Comparison of ENCODE assay signal across 8 cellular contexts in the genomic region with DNA sequence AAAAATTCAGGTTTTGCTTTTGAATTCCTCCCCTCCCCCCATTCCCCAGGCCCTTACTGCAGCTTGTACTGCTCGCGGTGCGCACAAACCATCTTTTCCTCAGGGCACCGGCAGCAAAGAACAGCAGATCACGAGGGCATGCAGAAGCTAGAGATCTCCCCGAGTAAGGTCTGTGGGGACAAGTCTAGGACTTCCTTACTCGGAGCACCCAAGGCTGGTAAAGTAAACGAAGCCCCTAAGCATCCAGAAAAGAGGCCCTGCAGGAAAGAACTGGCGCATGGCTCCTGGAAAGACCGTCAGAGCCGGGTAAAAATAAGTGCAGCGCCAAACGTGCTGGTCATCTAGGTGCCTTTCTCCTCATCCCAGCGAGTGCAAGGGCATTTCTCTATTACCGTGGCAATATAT. TPM values are rescaled to one million over a fixed set of nuclear protein-coding genes. Genes with fewer than 3 reads are reported as not detected.
A peak's percentile ranks its signal among the peaks of the same experiment; 100 is the strongest.
DNase-seq lines count a peak whose midpoint lies in the region; ATAC-seq, FAIRE-seq and TF ChIP-seq lines count a peak whose summit lies in the region.

No MANE protein-coding gene starts in this region.

- no TSS peak for BruUV-seq in Calu3 (replicated peaks; lab: Mats Ljungman, UMichigan)
- no TSS peak for BruUV-seq in mammary epithelial cell (replicated peaks; lab: Mats Ljungman, UMichigan)

- H3K36me3 Mint-ChIP-seq in Calu3 (ENCODE audit: insufficient read depth, unreplicated experiment) (peaks cover 45% of the 10 kb centered on the region), T-helper 17 cell (ENCODE audit: low read depth) (peaks cover 7% of the 10 kb centered on the region), immature natural killer cell (peaks cover 0 to 14% (median 6%) of the 10 kb centered on the region in 3 donors)

- peaks cover 13% of the 10 kb centered on the region for H3K4me1 ChIP-seq in HUES48 (ENCODE audit: control insufficient read depth, insufficient read depth, low read length)
- peaks cover 6% of the 10 kb centered on the region for H3K4me1 ChIP-seq in mammary epithelial cell (ENCODE audit: insufficient read depth, low read length)
- peaks cover 14% of the 10 kb centered on the region for H3K4me1 ChIP-seq in smooth muscle cell (ENCODE audit: low read depth)

- peak overlapping the region; percentile 95 for H3K4me2 ChIP-seq in mammary epithelial cell (ENCODE audit: insufficient read depth, low read depth, low read length)
- H3K4me2 ChIP-seq in smooth muscle cell = peak overlapping the region; percentile 89

- H3K36me3 ChIP-seq in HUES48 (ENCODE audit: control insufficient read depth, insufficient read depth, low read length) (peaks cover 44% of the 10 kb centered on the region), mammary epithelial cell (ENCODE audit: insufficient read depth, low read length) (peaks cover 24% of the 10 kb centered on the region), smooth muscle cell (ENCODE audit: low read depth) (peaks cover 4% of the 10 kb centered on the region)

- H3K27me3 Mint-ChIP-seq in Calu3 (ENCODE audit: unreplicated experiment) (no peaks in the 10 kb centered on the region), T-helper 17 cell (no peaks in the 10 kb centered on the region), immature natural killer cell (ENCODE audit: low read depth in 3 of 3) (peaks cover 0 to 9% (median 4%) of the 10 kb centered on the region in 3 donors)

- H4K20me1 ChIP-seq in mammary epithelial cell (ENCODE audit: insufficient read depth, low read length) = peaks cover 6% of the 10 kb centered on the region
- H4K20me1 ChIP-seq in smooth muscle cell (ENCODE audit: low read depth) = peaks cover 31% of the 10 kb centered on the region

- 2% methylated on average over 8 of the region's 15 CpGs for WGBS in mammary epithelial cell (ENCODE audit: low coverage, missing lambda C conversion rate)
- 0% methylated on average over 15 of the region's 15 CpGs for WGBS in smooth muscle cell (ENCODE audit: low lambda C conversion rate)

- ATAC-seq in GM21381 (IDR thresholded peaks at IDR 0.05; ENCODE audit: unreplicated experiment) (peak; percentile 27), T-helper 17 cell (peak; percentile 31)

- H3K4me3 ChIP-seq in HUES48 (ENCODE audit: low read depth, low read length) (peak overlapping the region; percentile 91), mammary epithelial cell (replicated peaks in 1 of 3; ENCODE audit: insufficient read depth in 1 of 3, low read depth in 2 of 3, low read length in 3 of 3) (peak overlapping the region; percentile 86 to 97 (median 96)), smooth muscle cell (peak overlapping the region; percentile 71)

- H3K9me3 ChIP-seq in HUES48 (ENCODE audit: control insufficient read depth, insufficient read depth, low read length) = no peaks in the 10 kb centered on the region
- H3K9me3 ChIP-seq in T-helper 17 cell (ENCODE audit: control insufficient read depth, low read length, poor library complexity, severe bottlenecking) = no peaks in the 10 kb centered on the region
- H3K9me3 ChIP-seq in mammary epithelial cell (replicated peaks; ENCODE audit: insufficient read depth, low read length) = no peaks in the 10 kb centered on the region
- no peaks in the 10 kb centered on the region for H3K9me3 ChIP-seq in smooth muscle cell (replicated peaks; ENCODE audit: low read depth)

- H3K4me1 Mint-ChIP-seq in Calu3 (ENCODE audit: low read depth, unreplicated experiment) (peaks cover 31% of the 10 kb centered on the region), T-helper 17 cell (peaks cover 43% of the 10 kb centered on the region), immature natural killer cell (peaks cover 27 to 54% of the 10 kb centered on the region in 2 donors)

- H2AFZ ChIP-seq in mammary epithelial cell (ENCODE audit: low read depth, low read length) = peak overlapping the region; percentile 93
- peak overlapping the region; percentile 91 for H2AFZ ChIP-seq in smooth muscle cell (ENCODE audit: low read depth)

- in situ Hi-C loops in mammary epithelial cell (cut with MboI; ENCODE audit: low sequenced_read_pairs in 2 of 2) = no loop called here

- H3K4me3 Mint-ChIP-seq in Calu3 (ENCODE audit: low read depth, unreplicated experiment) (peak overlapping the region; percentile 85), T-helper 17 cell (peak overlapping the region; percentile 99), immature natural killer cell (peak overlapping the region; percentile 95 to 100 (median 99))

- H3K27ac Mint-ChIP-seq in Calu3 (ENCODE audit: unreplicated experiment) (peak overlapping the region; percentile 76), T-helper 17 cell (peak overlapping the region; percentile 96), immature natural killer cell (peak overlapping the region; percentile 46 to 96 (median 92))

- TF ChIP-seq CTCF in Calu3 (IDR thresholded peaks at IDR 0.05; ENCODE audit: unreplicated experiment) (no peak), mammary epithelial cell (conservative IDR thresholded peaks at IDR 0.05 in 1 of 2, IDR thresholded peaks at IDR 0.05 in 1 of 2; ENCODE audit: extremely low read depth in 1 of 2, insufficient read depth in 1 of 2, low read depth in 1 of 2, low read length in 2 of 2) (no peak), smooth muscle cell (IDR thresholded peaks at IDR 0.05; ENCODE audit: borderline replicate concordance, insufficient read depth, poor library complexity, severe bottlenecking) (no peak)

- H3K27ac ChIP-seq in HUES48 (ENCODE audit: low read depth, low read length) (peak overlapping the region; percentile 98), mammary epithelial cell (ENCODE audit: insufficient read depth, low read depth, low read length) (peak overlapping the region; percentile 69), smooth muscle cell (ENCODE audit: low read depth) (peak overlapping the region; percentile 57)

- CTCF ChIA-PET in Calu3 (lab: Charles Lee) (interaction anchor here (0.6 to 1.0 kb wide), 2 partner anchors 16 to 19 kb away, joined by 3 to 4 read pairs; no protein-coding TSS in a partner anchor), mammary epithelial cell (lab: Charles Lee; ENCODE audit: low non-redundant PET) (no interaction called here)

- no peaks in the 10 kb centered on the region for H3F3A ChIP-seq in smooth muscle cell (ENCODE audit: low read depth)

- no peaks in the 10 kb centered on the region for H3K9me3 Mint-ChIP-seq in Calu3 (ENCODE audit: low read depth, unreplicated experiment)
- H3K9me3 Mint-ChIP-seq in immature natural killer cell = no peaks in the 10 kb centered on the region

- no peak for DNase-seq in Calu3
- peak in 1 of 3 donors; percentile 13 for DNase-seq in T-helper 17 cell
- peak; percentile 40 for DNase-seq in mammary epithelial cell
- peak; percentile 10 to 18 (median 13) for DNase-seq in immature natural killer cell
- DNase-seq in smooth muscle cell (lab: John Stamatoyannopoulos, UW; ENCODE audit: unreplicated experiment) = peak; percentile 22
- DNase-seq in H54 (ENCODE audit: insufficient read length, low spot score) = no peak

- dilution Hi-C loops in mammary epithelial cell (cut with HindIII; ENCODE audit: low sequenced_read_pairs) = no loop called here

- no peak for FAIRE-seq in H54 (lab: Jason Lieb, UNC)

- intact Hi-C loops in Calu3 (cut with micrococcal nuclease; ENCODE audit: unreplicated experiment) (loop anchor here (2.0 kb wide), 1 partner anchor 18 kb away; no protein-coding TSS in a partner anchor), mammary epithelial cell (cut with micrococcal nuclease) (loop anchor here (2.0 to 10.0 kb wide), 2 partner anchors 24 to 222 kb away; partner anchors contain the start of gene PYROXD1)

- peaks cover 59% of the 10 kb centered on the region for H3K79me2 ChIP-seq in mammary epithelial cell (ENCODE audit: insufficient read depth, low read length)
- H3K79me2 ChIP-seq in smooth muscle cell (ENCODE audit: low read depth) = peaks cover 47% of the 10 kb centered on the region

- TF ChIP-seq POLR2A in H54 (IDR thresholded peaks at IDR 0.05; ENCODE audit: low read depth, low read length) = no peak

- H3K9ac ChIP-seq in HUES48 (ENCODE audit: low read depth, low read length) (peak overlapping the region; percentile 96), mammary epithelial cell (ENCODE audit: insufficient read depth, low read length) (peak overlapping the region; percentile 82), smooth muscle cell (ENCODE audit: low read depth) (peak overlapping the region; percentile 44)

- H3K27me3 ChIP-seq in HUES48 (ENCODE audit: control insufficient read depth, insufficient read depth, low read length) (no peaks in the 10 kb centered on the region), mammary epithelial cell (ENCODE audit: insufficient read depth, low read length) (no peaks in the 10 kb centered on the region), smooth muscle cell (ENCODE audit: low read depth) (no peaks in the 10 kb centered on the region)

RNA-seq across cellular contexts. Expression of gene LDHB, which starts 0.7 kb away (rescaled TPM):
- total RNA-seq in Calu3 (2022) = 816 and 826 TPM in 2 replicates
- 100 to 1,000 TPM; 767 to 787 TPM for total RNA-seq in T-helper 17 cell
- 100 to 1,000 TPM; 257 to 513 TPM for total RNA-seq in mammary epithelial cell
- polyA plus RNA-seq in mammary epithelial cell = 647 TPM
- polyA minus RNA-seq in mammary epithelial cell = 528 TPM
- 100 to 1,000 TPM; 224 to 398 (median 315) TPM for polyA plus RNA-seq in immature natural killer cell
- total RNA-seq in smooth muscle cell = 328 and 414 TPM in 2 replicates
- 416 and 427 TPM in 2 replicates for polyA plus RNA-seq in smooth muscle cell

RNA-seq across cellular contexts. Expression of gene GYS2, which starts 52.3 kb away (rescaled TPM):
- total RNA-seq in Calu3 (2022) (not detected in 2 replicates), T-helper 17 cell (under 1 TPM in 1 of 2 donors, not detected in 1; 0.15 TPM), mammary epithelial cell (not detected), smooth muscle cell (not detected in 2 replicates)
- polyA plus RNA-seq in mammary epithelial cell (not detected), immature natural killer cell (not detected), smooth muscle cell (not detected in 2 replicates)
- not detected for polyA minus RNA-seq in mammary epithelial cell

Comparison
In these comparisons a context has a peak if more than half of its experiments do, and no peak if none do; other contexts are left out.
1. DNase-seq: peak in mammary epithelial cell (single experiment), immature natural killer cell (3 of 3) and smooth muscle cell (single experiment); none in Calu3 (single experiment) and H54 (single experiment).
2. H3K9ac ChIP-seq: peak in every context shown above with its lines; median percentile 96 in HUES48; 82 in mammary epithelial cell; 44 in smooth muscle cell.
3. Peak in every context shown above with its lines, with median percentiles within 50 percentile points of each other: H3K27ac Mint-ChIP-seq, H3K4me3 Mint-ChIP-seq, H3K27ac ChIP-seq and H3K4me3 ChIP-seq.